ENCODE assay signal across 8 cellular contexts in the genomic region with DNA sequence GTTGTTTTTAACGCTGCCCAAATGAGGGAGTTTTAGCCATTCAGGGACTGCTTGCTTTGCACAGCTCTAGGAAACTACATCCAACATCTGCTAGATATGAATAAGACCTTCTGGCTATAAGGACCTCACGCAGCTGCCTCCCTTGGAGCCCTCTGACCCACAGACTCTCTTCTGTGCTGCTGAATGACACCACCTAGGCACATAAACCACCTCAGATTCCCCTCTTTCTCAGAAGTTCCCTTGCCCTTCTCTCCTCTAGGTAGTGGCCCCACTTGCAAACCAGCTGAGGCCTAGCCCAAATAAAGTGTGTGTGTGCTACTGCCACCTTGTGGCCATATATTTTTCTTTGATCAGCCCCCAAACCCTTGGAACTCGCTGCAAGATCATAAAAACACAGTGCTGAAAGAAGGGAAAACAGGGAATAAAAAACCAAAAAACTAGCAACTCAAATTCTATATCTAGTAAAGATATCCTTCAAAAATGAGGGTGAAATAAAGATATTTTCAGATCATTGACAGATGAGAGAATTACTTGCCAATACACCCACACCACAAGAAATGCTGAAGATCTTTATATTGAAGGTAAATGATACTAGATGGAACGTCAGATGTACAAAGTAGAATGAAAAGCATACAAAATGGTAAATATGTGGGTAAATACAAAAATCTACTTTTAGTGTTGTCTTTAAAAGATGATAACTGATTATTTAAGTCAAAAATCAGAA.
DNase-seq lines count a peak whose midpoint lies in the region; ATAC-seq, FAIRE-seq and TF ChIP-seq lines count a peak whose summit lies in the region.

No MANE protein-coding gene starts in this region.

- no peaks in the 10 kb centered on the region for H3K4me1 ChIP-seq in ovary (ENCODE audit: insufficient read depth)

- peak; percentile 95 for ATAC-seq in HG02870 (IDR thresholded peaks at IDR 0.05; ENCODE audit: unreplicated experiment)

- intact Hi-C loops in ovary (cut with DNase I): no loop called here

- no peak overlapping the region for H3K4me3 ChIP-seq in fibroblast of villous mesenchyme (ENCODE audit: low read depth, low read length)
- H3K4me3 ChIP-seq in ovary: no peak overlapping the region

- no peak for TF ChIP-seq EP300 in ovary (IDR thresholded peaks at IDR 0.05)

- 78 to 82% (median 80%) methylated on average over 4 of the region's 4 CpGs for WGBS in ovary, 3 donors

- no peaks in the 10 kb centered on the region for H3K36me3 ChIP-seq in ovary

- TF ChIP-seq POLR2A in ovary (IDR thresholded peaks at IDR 0.05): no peak

- no peak overlapping the region for H3K27ac ChIP-seq in ovary

- peak; percentile 73 for TF ChIP-seq CTCF in fibroblast of villous mesenchyme (IDR thresholded peaks at IDR 0.05; ENCODE audit: insufficient read depth, low read depth, low read length)
- TF ChIP-seq CTCF in ovary (IDR thresholded peaks at IDR 0.05): peak in 2 of 3 donors; percentile 13 to 39

- H3K27me3 ChIP-seq in ovary: no peaks in the 10 kb centered on the region

- H3K9me3 ChIP-seq in ovary: no peaks in the 10 kb centered on the region

- DNase-seq in AML-193 (lab: John Stamatoyannopoulos, UW) (peak; percentile 8 to 9), GM18507 (ENCODE audit: extremely low spot score, insufficient read length, low read depth) (no peak), NCI-H69 (lab: John Stamatoyannopoulos, UW) (peak; percentile 16), fibroblast of villous mesenchyme (ENCODE audit: low read depth) (peak; percentile 45), ovary (peak in 2 of 5 donors; percentile 7 to 24), SHP77 treated with DMSO at 0.1 percent for 48 hours (lab: John Stamatoyannopoulos, UW) (no peak)
- DNase-seq in activated CD8-positive, alpha-beta memory T cell treated with anti-CD3 and anti-CD28 coated beads for 4 hours (ENCODE audit: low read depth in 2 of 2): peak; percentile 6 to 8

- peak; percentile 87 for FAIRE-seq in GM18507 (lab: Jason Lieb, UNC)

Comparison
In these comparisons a context has a peak if more than half of its experiments do, and no peak if none do; other contexts are left out.
1. DNase-seq: peak in AML-193 (2 of 2), NCI-H69 (single experiment), activated CD8-positive, alpha-beta memory T cell treated with anti-CD3 and anti-CD28 coated beads for 4 hours (2 of 2) and fibroblast of villous mesenchyme (single experiment); none in GM18507 (single experiment) and SHP77 treated with DMSO at 0.1 percent for 48 hours (single experiment).